ENCODE assay signal across 13 cellular contexts in genomic region chr10:94397549-94398370, GRCh38.
DNase-seq lines count a peak whose midpoint lies in the region; TF ChIP-seq lines count a peak whose summit lies in the region.
"Had no signal": no experiment of that assay in that cellular context is flagged by ENCODE, and none has a peak within 500 bp of the region (broad histone marks: within the 10 kb centered on the region; RNA-seq: fewer than 3 reads in every experiment).

No MANE protein-coding gene starts in this region.

- TF ChIP-seq CTCF in choroid plexus epithelial cell (conservative IDR thresholded peaks at IDR 0.05; ENCODE audit: low read depth, low read length), result no peak

- peak; percentile 92 for DNase-seq in ELR (ENCODE audit: low read depth)
- peak; percentile 92 for DNase-seq in NCI-H226
- DNase-seq in choroid plexus epithelial cell (ENCODE audit: low read depth), result peak; percentile 61
- peak; percentile 25 for DNase-seq in skeletal muscle cell (ENCODE audit: low read depth)
- DNase-seq in COR-L47 (lab: John Stamatoyannopoulos, UW), result no peak
- DNase-seq in DMS 273 (lab: John Stamatoyannopoulos, UW; ENCODE audit: unreplicated experiment), result no peak
- no peak for DNase-seq in activated CD4-positive, alpha-beta T cell treated with anti-CD3 and anti-CD28 coated beads, Interleukin-2, amount 50 U/mL, for 1 hour
- DNase-seq: activated CD4-positive, alpha-beta T cell treated with anti-CD3 and anti-CD28 coated beads for 36 hours; effector CD4-positive, alpha-beta T cell; nephron progenitor cell; T-helper 1 cell had no signal

- H3K4me3 ChIP-seq in choroid plexus epithelial cell (ENCODE audit: low read depth, low read length), result no peak overlapping the region
- H3K4me3 ChIP-seq in skeletal muscle cell (ENCODE audit: low read depth, low read length), result no peak overlapping the region
- H3K4me3 ChIP-seq: ascending aorta, skin epidermis had no signal

Comparison
In these comparisons a context has a peak if more than half of its experiments do, and no peak if none do; other contexts are left out.
1. DNase-seq: peak in ELR (single experiment), NCI-H226 (single experiment), choroid plexus epithelial cell (single experiment) and skeletal muscle cell (single experiment); none in COR-L47 (single experiment), DMS 273 (single experiment) and activated CD4-positive, alpha-beta T cell treated with anti-CD3 and anti-CD28 coated beads, Interleukin-2, amount 50 U/mL, for 1 hour (single experiment).